11 cellular contexts compared by ENCODE assay signal in genomic region chr2:104844813-104845551, GRCh38. TPM values are rescaled to one million over a fixed set of nuclear protein-coding genes. Genes with fewer than 3 reads are reported as not detected.
DNase-seq lines count a peak whose midpoint lies in the region; ATAC-seq and TF ChIP-seq lines count a peak whose summit lies in the region.
"Had no signal": no experiment of that assay in that cellular context is flagged by ENCODE, and none has a peak within 500 bp of the region (broad histone marks: within the 10 kb centered on the region; RNA-seq: fewer than 3 reads in every experiment).

No MANE protein-coding gene starts in this region.

- no peaks in the 10 kb centered on the region for H3K79me1 ChIP-seq in mesendoderm (ENCODE audit: low read length)

- H3K79me2 ChIP-seq in ACC112 (ENCODE audit: control insufficient read depth, insufficient read depth, low read length, unreplicated experiment), result no peaks in the 10 kb centered on the region
- H3K79me2 ChIP-seq in mesendoderm (ENCODE audit: control insufficient read depth, insufficient read depth, low read length), result no peaks in the 10 kb centered on the region

- peak; percentile 37 for DNase-seq in GM10266 (ENCODE audit: extremely low spot score)
- DNase-seq in astrocyte of the hippocampus (ENCODE audit: low read depth, low spot score), result peak; percentile 87
- peak; percentile 69 for DNase-seq in mesendoderm
- no peak for DNase-seq in omental fat pad (ENCODE audit: low spot score)
- no peak for DNase-seq in aorta
- DNase-seq in thyroid gland, result no peak
- DNase-seq: effector CD4-positive, alpha-beta T cell; HCEC 1CT had no signal

- H3K9ac ChIP-seq in mesendoderm (ENCODE audit: low read length), result peak overlapping the region; percentile 32

- H4K8ac ChIP-seq in mesendoderm (ENCODE audit: low read depth, low read length), result no peak overlapping the region

- no peak overlapping the region for H2AK5ac ChIP-seq in mesendoderm (ENCODE audit: low read length)

- H3K27ac ChIP-seq in ACC112 (ENCODE audit: low read depth, low read length), result no peak overlapping the region
- no peak overlapping the region for H3K27ac ChIP-seq in mesendoderm (ENCODE audit: low read depth, low read length)
- H3K27ac ChIP-seq in aorta (ENCODE audit: low read depth in 1 of 2, low read length in 2 of 2), result no peak overlapping the region
- H3K27ac ChIP-seq in thyroid gland, result no peak overlapping the region
- H3K27ac ChIP-seq: prostate gland had no signal

- H3K9me3 ChIP-seq in aorta (ENCODE audit: control insufficient read depth, low read length), result no peaks in the 10 kb centered on the region
- no peaks in the 10 kb centered on the region for H3K9me3 ChIP-seq in thyroid gland
- H3K9me3 ChIP-seq: prostate gland had no signal

- peak overlapping the region; percentile 10 for H3K23ac ChIP-seq in mesendoderm (ENCODE audit: low read length)

- no peak for TF ChIP-seq CTCF in GM10266 (IDR thresholded peaks at IDR 0.05; ENCODE audit: control insufficient read depth, insufficient read depth, low read depth, missing control alignments)
- TF ChIP-seq CTCF in omental fat pad (IDR thresholded peaks at IDR 0.05), result no peak
- no peak for TF ChIP-seq CTCF in thyroid gland (IDR thresholded peaks at IDR 0.05)

- no peak overlapping the region for H2BK15ac ChIP-seq in mesendoderm (replicated peaks; ENCODE audit: low read depth)

- ATAC-seq in omental fat pad (ENCODE audit: low FRiP score) (no peak), aorta (ENCODE audit: low FRiP score) (no peak), GM18502 (IDR thresholded peaks at IDR 0.05; ENCODE audit: poor library complexity, unreplicated experiment) (no peak)

- no peak overlapping the region for H3K4ac ChIP-seq in mesendoderm (ENCODE audit: low read depth, low read length)

- peak overlapping the region; percentile 71 for H3K4me3 ChIP-seq in ACC112 (ENCODE audit: low read depth, low read length)
- peak overlapping the region; percentile 28 for H3K4me3 ChIP-seq in mesendoderm (ENCODE audit: low read length)
- H3K4me3 ChIP-seq in aorta (ENCODE audit: low read length in 2 of 2), result no peak overlapping the region
- H3K4me3 ChIP-seq in thyroid gland (replicated peaks in 1 of 3), result no peak overlapping the region
- H3K4me3 ChIP-seq: prostate gland had no signal

- H3K36me3 ChIP-seq in ACC112 (ENCODE audit: insufficient read depth, low read length), result no peaks in the 10 kb centered on the region
- H3K36me3 ChIP-seq in mesendoderm (ENCODE audit: control insufficient read depth, insufficient read depth, low read length), result no peaks in the 10 kb centered on the region
- no peaks in the 10 kb centered on the region for H3K36me3 ChIP-seq in aorta (ENCODE audit: control insufficient read depth in 1 of 2, insufficient read depth in 2 of 2, low read length in 1 of 2)
- H3K36me3 ChIP-seq in thyroid gland, result no peaks in the 10 kb centered on the region
- H3K36me3 ChIP-seq: prostate gland had no signal

- H3K27me3 ChIP-seq in ACC112 (ENCODE audit: insufficient read depth, low read length) (peaks cover 89% of the 10 kb centered on the region), mesendoderm (ENCODE audit: insufficient read depth, low read length, poor library complexity) (peaks cover 50% of the 10 kb centered on the region), aorta (ENCODE audit: control insufficient read depth in 1 of 2, insufficient read depth in 2 of 2, low read length in 1 of 2) (no peaks in the 10 kb centered on the region), thyroid gland (peaks cover 56% of the 10 kb centered on the region)

- intact Hi-C loops in aorta (cut with DNase I), result no loop called here
- intact Hi-C loops in thyroid gland (cut with DNase I), result no loop called here

- no CpG with 5 or more reads among the region's 55 CpGs for WGBS in mesendoderm (ENCODE audit: extremely low coverage, insufficient coverage, low lambda C conversion rate)
- 3 to 4% methylated on average over 51 to 55 of the region's 55 CpGs for WGBS in aorta, 2 donors
- WGBS in thyroid gland, 2 donors, result 5 to 8% methylated on average over 30 to 33 of the region's 55 CpGs

- H2AFZ ChIP-seq in ACC112 (ENCODE audit: low read length, unreplicated experiment), result peak overlapping the region; percentile 11

- TF ChIP-seq POLR2A in thyroid gland (IDR thresholded peaks at IDR 0.05), result no peak

- H4K5ac ChIP-seq in mesendoderm (ENCODE audit: low read length), result no peak overlapping the region

- H3K4me1 ChIP-seq in ACC112 (ENCODE audit: control insufficient read depth, insufficient read depth, low read length, unreplicated experiment), result peaks cover 3% of the 10 kb centered on the region
- no peaks in the 10 kb centered on the region for H3K4me1 ChIP-seq in mesendoderm (ENCODE audit: control insufficient read depth, low read depth, low read length)
- H3K4me1 ChIP-seq in aorta (ENCODE audit: control insufficient read depth in 1 of 2, insufficient read depth in 2 of 2, low read length in 2 of 2), result no peaks in the 10 kb centered on the region
- H3K4me1 ChIP-seq in thyroid gland, result peaks cover 0 to 18% of the 10 kb centered on the region in 2 donors
- H3K4me1 ChIP-seq: prostate gland had no signal

- H2BK5ac ChIP-seq in mesendoderm (ENCODE audit: low read length), result no peak overlapping the region

- peak overlapping the region; percentile 87 for H3K4me2 ChIP-seq in mesendoderm (ENCODE audit: low read length)

- peak overlapping the region; percentile 66 for H3K56ac ChIP-seq in mesendoderm (ENCODE audit: low read length)

- H3K18ac ChIP-seq in mesendoderm (ENCODE audit: low read length), result no peak overlapping the region

- H2BK120ac ChIP-seq in mesendoderm (ENCODE audit: low read depth, low read length), result peak overlapping the region; percentile 29

RNA-seq across cellular contexts. Expression of gene POU3F3, which starts 8.9 kb away (rescaled TPM):
- polyA plus RNA-seq in mesendoderm (2013, experiment 1 of 2), result 0.06 TPM
- 0.06 TPM for polyA plus RNA-seq in mesendoderm (2013, experiment 2 of 2)
- total RNA-seq in omental fat pad (not detected), aorta (under 1 TPM in 1 of 2 donors, not detected in 1; 0.15 TPM), thyroid gland (under 1 TPM in 1 of 4 donors, not detected in 3; 0.22 TPM)
- under 1 TPM; 0.25 to 0.74 TPM for polyA plus RNA-seq in aorta

Comparison
In these comparisons a context has a peak if more than half of its experiments do, and no peak if none do; other contexts are left out.
1. H3K4me3 ChIP-seq: peak in ACC112 (single experiment) and mesendoderm (single experiment); none in aorta (0 of 2) and thyroid gland (0 of 3).
2. DNase-seq: peak in GM10266 (single experiment), astrocyte of the hippocampus (single experiment) and mesendoderm (single experiment); none in omental fat pad (single experiment), aorta (0 of 2) and thyroid gland (0 of 2).